Comparison of ENCODE assay signal across 13 cellular contexts in the genomic region with DNA sequence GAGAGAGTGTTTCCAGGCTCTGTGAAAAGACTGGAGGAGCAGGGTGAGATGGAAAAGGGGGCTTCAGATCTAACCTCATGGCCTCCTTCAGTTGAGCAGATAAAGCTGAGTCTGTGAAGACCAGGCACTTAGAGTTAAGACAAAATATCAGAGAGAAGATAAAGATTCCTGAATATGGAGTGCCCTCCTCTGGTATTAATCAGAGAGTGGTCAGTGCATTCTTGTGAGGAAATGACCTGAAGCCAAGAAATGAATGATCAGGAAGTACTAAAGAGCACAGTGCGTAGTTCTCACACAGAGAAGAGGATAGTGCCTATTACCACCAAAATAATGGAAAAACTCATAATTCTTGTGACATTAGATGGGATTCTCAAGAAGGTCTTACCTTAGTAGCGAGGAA.
DNase-seq lines count a peak whose midpoint lies in the region; ATAC-seq, FAIRE-seq and TF ChIP-seq lines count a peak whose summit lies in the region.
"Had no signal": no experiment of that assay in that cellular context is flagged by ENCODE, and none has a peak within 500 bp of the region (broad histone marks: within the 10 kb centered on the region; RNA-seq: fewer than 3 reads in every experiment).

No MANE protein-coding gene starts in this region.

- no peak overlapping the region for H3K4me3 ChIP-seq in astrocyte (ENCODE audit: insufficient read depth, low read depth, low read length)
- no peak overlapping the region for H3K4me3 ChIP-seq in liver (ENCODE audit: low read depth in 1 of 3, low read length in 3 of 3)
- no peak overlapping the region for H3K4me3 ChIP-seq in WERI-Rb-1 (ENCODE audit: low read depth, low read length)

- ATAC-seq in GM19395 (IDR thresholded peaks at IDR 0.05; ENCODE audit: unreplicated experiment) = no peak
- ATAC-seq: activated T-cell treated with anti-CD3 and anti-CD28 coated beads, Interleukin-2, amount 50 U/mL, for 4 hours had no signal

- H4K20me1 ChIP-seq in astrocyte (ENCODE audit: insufficient read depth, low read length) = no peaks in the 10 kb centered on the region

- DNase-seq in NCI-H146 treated with DMSO at 0.1 percent for 48 hours (lab: John Stamatoyannopoulos, UW; ENCODE audit: unreplicated experiment) (peak; percentile 84), astrocyte (ENCODE audit: low read depth) (no peak), WERI-Rb-1 (no peak), NCI-H526 (lab: John Stamatoyannopoulos, UW) (no peak), NCI-H226 (no peak)
- DNase-seq: activated CD4-positive, CD25-positive, alpha-beta regulatory T cell; activated T-cell treated with anti-CD3 and anti-CD28 coated beads, Interleukin-2, amount 50 U/mL, for 4 hours; islet precursor cell; NCI-H1105; stimulated activated CD4-positive, alpha-beta T cell treated with anti-CD3 and anti-CD28 coated beads, Interleukin-4, amount 100 ng/mL, for 4 hours had no signal

- no peaks in the 10 kb centered on the region for H3K36me3 ChIP-seq in astrocyte (ENCODE audit: insufficient read depth, low read length)
- H3K36me3 ChIP-seq in liver (ENCODE audit: control insufficient read depth in 4 of 4, insufficient read depth in 3 of 4, low read depth in 1 of 4, low read length in 3 of 4) = no peaks in the 10 kb centered on the region
- no peaks in the 10 kb centered on the region for H3K36me3 ChIP-seq in WERI-Rb-1

- peak overlapping the region; percentile 37 for H3K27ac Mint-ChIP-seq in astrocyte (ENCODE audit: unreplicated experiment)

- H3K4me1 Mint-ChIP-seq in astrocyte (ENCODE audit: low read depth, unreplicated experiment) = peaks cover 3% of the 10 kb centered on the region

- H3K9ac ChIP-seq in astrocyte (ENCODE audit: low read length) (no peak overlapping the region), liver (ENCODE audit: low read depth in 1 of 2, low read length in 2 of 2) (no peak overlapping the region)

- no peak for FAIRE-seq in astrocyte (lab: Jason Lieb, UNC)

- H3K36me3 Mint-ChIP-seq in astrocyte (ENCODE audit: low read depth, unreplicated experiment) = no peaks in the 10 kb centered on the region

- H3K79me2 ChIP-seq in astrocyte (ENCODE audit: insufficient read depth, low read length) = no peaks in the 10 kb centered on the region

- no peaks in the 10 kb centered on the region for H3K27me3 Mint-ChIP-seq in astrocyte (ENCODE audit: low read depth, unreplicated experiment)

- no peak overlapping the region for H3K4me2 ChIP-seq in astrocyte (ENCODE audit: low read length)

- peak; percentile 30 to 49 for TF ChIP-seq RAD21 in liver (IDR thresholded peaks at IDR 0.05)

- no peak overlapping the region for H3K4me3 Mint-ChIP-seq in astrocyte (ENCODE audit: unreplicated experiment)
- H3K4me3 Mint-ChIP-seq: activated T-cell treated with anti-CD3 and anti-CD28 coated beads, Interleukin-2, amount 50 U/mL, for 4 hours had no signal

- H3K9me3 ChIP-seq in astrocyte (ENCODE audit: insufficient read depth, low read depth, low read length) = no peaks in the 10 kb centered on the region
- peaks cover 0 to 2% (median 0%) of the 10 kb centered on the region in 4 donors for H3K9me3 ChIP-seq in liver (ENCODE audit: control insufficient read depth in 4 of 4, low read length in 3 of 4)
- H3K9me3 ChIP-seq in WERI-Rb-1 (ENCODE audit: severe bottlenecking) = peaks cover 4% of the 10 kb centered on the region

- WGBS in liver = 23% methylated on average over 2 of the region's 2 CpGs

- H3K27me3 ChIP-seq in astrocyte (ENCODE audit: insufficient read depth, low read length) (no peaks in the 10 kb centered on the region), liver (ENCODE audit: control insufficient read depth in 4 of 4, insufficient read depth in 4 of 4, low read length in 3 of 4) (no peaks in the 10 kb centered on the region), WERI-Rb-1 (ENCODE audit: insufficient read depth, low read depth, severe bottlenecking) (no peaks in the 10 kb centered on the region)

- H2AFZ ChIP-seq in astrocyte (ENCODE audit: low read depth, low read length) = no peak overlapping the region

- no peak overlapping the region for H3K27ac ChIP-seq in C4-2B
- no peak overlapping the region for H3K27ac ChIP-seq in astrocyte (ENCODE audit: low read depth, low read length)
- no peak overlapping the region for H3K27ac ChIP-seq in liver (ENCODE audit: low read depth in 1 of 2, low read length in 2 of 2)
- no peak overlapping the region for H3K27ac ChIP-seq in WERI-Rb-1

- no peaks in the 10 kb centered on the region for H3K4me1 ChIP-seq in astrocyte (ENCODE audit: insufficient read depth, low read length)
- H3K4me1 ChIP-seq in liver (ENCODE audit: control insufficient read depth in 4 of 4, insufficient read depth in 4 of 4, low read length in 3 of 4) = no peaks in the 10 kb centered on the region

- peak; percentile 16 for TF ChIP-seq CTCF in C4-2B (conservative IDR thresholded peaks at IDR 0.05)
- no peak for TF ChIP-seq CTCF in astrocyte (IDR thresholded peaks at IDR 0.05; ENCODE audit: insufficient read depth, low read depth, low read length)
- TF ChIP-seq CTCF in liver (IDR thresholded peaks at IDR 0.05; ENCODE audit: low read depth, low read length, missing input control) = no peak
- no peak for TF ChIP-seq CTCF in WERI-Rb-1 (IDR thresholded peaks at IDR 0.05; ENCODE audit: low read depth, low read length)

- H3K9me3 Mint-ChIP-seq in astrocyte (ENCODE audit: unreplicated experiment) = peaks cover 4% of the 10 kb centered on the region
- H3K9me3 Mint-ChIP-seq: activated T-cell treated with anti-CD3 and anti-CD28 coated beads, Interleukin-2, amount 50 U/mL, for 4 hours had no signal

TF ChIP-seq in liver, 16 proteins besides CTCF, POLR2A, EP300 and RAD21:
- TF ChIP-seq RXRA (IDR thresholded peaks at IDR 0.05) (no peak), GABPA (IDR thresholded peaks at IDR 0.05 in 1 of 2, conservative IDR thresholded peaks at IDR 0.05 in 1 of 2) (no peak), HNF4G (IDR thresholded peaks at IDR 0.05) (no peak), HNF4A (conservative IDR thresholded peaks at IDR 0.05) (no peak), NR2F2 (IDR thresholded peaks at IDR 0.05) (no peak), YY1 (IDR thresholded peaks at IDR 0.05) (no peak), JUND (IDR thresholded peaks at IDR 0.05) (no peak)
- TF ChIP-seq, protein P1, sequence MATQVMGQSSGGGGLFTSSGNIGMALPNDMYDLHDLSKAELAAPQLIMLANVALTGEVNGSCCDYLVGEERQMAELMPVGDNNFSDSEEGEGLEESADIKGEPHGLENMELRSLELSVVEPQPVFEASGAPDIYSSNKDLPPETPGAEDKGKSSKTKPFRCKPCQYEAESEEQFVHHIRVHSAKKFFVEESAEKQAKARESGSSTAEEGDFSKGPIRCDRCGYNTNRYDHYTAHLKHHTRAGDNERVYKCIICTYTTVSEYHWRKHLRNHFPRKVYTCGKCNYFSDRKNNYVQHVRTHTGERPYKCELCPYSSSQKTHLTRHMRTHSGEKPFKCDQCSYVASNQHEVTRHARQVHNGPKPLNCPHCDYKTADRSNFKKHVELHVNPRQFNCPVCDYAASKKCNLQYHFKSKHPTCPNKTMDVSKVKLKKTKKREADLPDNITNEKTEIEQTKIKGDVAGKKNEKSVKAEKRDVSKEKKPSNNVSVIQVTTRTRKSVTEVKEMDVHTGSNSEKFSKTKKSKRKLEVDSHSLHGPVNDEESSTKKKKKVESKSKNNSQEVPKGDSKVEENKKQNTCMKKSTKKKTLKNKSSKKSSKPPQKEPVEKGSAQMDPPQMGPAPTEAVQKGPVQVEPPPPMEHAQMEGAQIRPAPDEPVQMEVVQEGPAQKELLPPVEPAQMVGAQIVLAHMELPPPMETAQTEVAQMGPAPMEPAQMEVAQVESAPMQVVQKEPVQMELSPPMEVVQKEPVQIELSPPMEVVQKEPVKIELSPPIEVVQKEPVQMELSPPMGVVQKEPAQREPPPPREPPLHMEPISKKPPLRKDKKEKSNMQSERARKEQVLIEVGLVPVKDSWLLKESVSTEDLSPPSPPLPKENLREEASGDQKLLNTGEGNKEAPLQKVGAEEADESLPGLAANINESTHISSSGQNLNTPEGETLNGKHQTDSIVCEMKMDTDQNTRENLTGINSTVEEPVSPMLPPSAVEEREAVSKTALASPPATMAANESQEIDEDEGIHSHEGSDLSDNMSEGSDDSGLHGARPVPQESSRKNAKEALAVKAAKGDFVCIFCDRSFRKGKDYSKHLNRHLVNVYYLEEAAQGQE (IDR thresholded peaks at IDR 0.05) = no peak
- TF ChIP-seq, protein P2, sequence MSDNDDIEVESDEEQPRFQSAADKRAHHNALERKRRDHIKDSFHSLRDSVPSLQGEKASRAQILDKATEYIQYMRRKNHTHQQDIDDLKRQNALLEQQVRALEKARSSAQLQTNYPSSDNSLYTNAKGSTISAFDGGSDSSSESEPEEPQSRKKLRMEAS (IDR thresholded peaks at IDR 0.05) = no peak
TF ChIP-seq in liver: peak in this region for 0.
